ENCODE assay signal across 8 cellular contexts in the genomic region with DNA sequence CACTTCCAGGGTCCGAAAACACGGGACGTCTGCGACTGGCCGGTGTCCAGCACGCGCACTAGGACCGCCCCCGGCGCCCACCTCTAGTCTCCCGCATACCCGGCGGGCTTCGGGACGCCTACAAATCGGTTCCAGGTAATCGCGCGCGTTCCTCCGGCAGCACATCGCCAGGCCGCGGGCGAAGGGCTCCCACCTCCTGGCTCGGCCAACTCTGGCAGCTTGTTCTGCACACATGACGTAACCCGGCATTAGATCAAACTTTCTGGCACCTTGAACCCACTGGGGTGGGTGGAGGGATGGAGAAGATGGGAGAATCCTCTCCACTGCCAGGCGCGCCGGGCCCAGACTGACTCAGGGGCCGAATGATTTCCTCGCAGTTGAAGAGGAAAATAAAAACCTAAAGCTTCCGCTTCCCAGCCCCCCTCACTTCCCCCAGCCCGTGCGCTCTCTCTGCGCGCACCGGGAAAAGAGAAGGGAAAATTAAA. TPM values are rescaled to one million over a fixed set of nuclear protein-coding genes. Genes with fewer than 3 reads are reported as not detected.
A peak's percentile ranks its signal among the peaks of the same experiment; 100 is the strongest.
DNase-seq lines count a peak whose midpoint lies in the region; ATAC-seq, FAIRE-seq and TF ChIP-seq lines count a peak whose summit lies in the region.

No MANE protein-coding gene starts in this region.

- peaks cover 67% of the 10 kb centered on the region for H3K27me3 Mint-ChIP-seq in stimulated activated memory B cell treated with anti-CD40 and anti-IgM and Interleukin-4, amounts not matched to agents 10 μg/mL and 1 μg/mL and 100 μg/mL, for 72 hours

- H3K27ac Mint-ChIP-seq in stimulated activated memory B cell treated with anti-CD40 and anti-IgM and Interleukin-4, amounts not matched to agents 10 μg/mL and 1 μg/mL and 100 μg/mL, for 72 hours, result no peak overlapping the region

- TF ChIP-seq CTCF in bronchial epithelial cell (IDR thresholded peaks at IDR 0.05; ENCODE audit: insufficient read depth, low read length, severe bottlenecking) (no peak), keratinocyte (optimal IDR thresholded peaks at IDR 0.05 in 1 of 3, IDR thresholded peaks at IDR 0.05 in 1 of 3, conservative IDR thresholded peaks at IDR 0.05 in 1 of 3; ENCODE audit: extremely low read depth in 1 of 3, insufficient read depth in 2 of 3, low read length in 3 of 3) (no peak)

- H2AFZ ChIP-seq in keratinocyte (ENCODE audit: control insufficient read depth, low read length), result peak overlapping the region; percentile 84

- ATAC-seq in stimulated activated memory B cell treated with anti-CD40 and anti-IgM and Interleukin-4, amounts not matched to agents 10 μg/mL and 1 μg/mL and 100 μg/mL, for 72 hours, result no peak

- H3K4me2 ChIP-seq in keratinocyte (ENCODE audit: control insufficient read depth, extremely low read depth, insufficient read depth, low read depth, low read length), result peak overlapping the region; percentile 81

- peaks cover 38% of the 10 kb centered on the region for H3K4me1 Mint-ChIP-seq in stimulated activated memory B cell treated with anti-CD40 and anti-IgM and Interleukin-4, amounts not matched to agents 10 μg/mL and 1 μg/mL and 100 μg/mL, for 72 hours

- peak; percentile 78 for DNase-seq in NCI-H446 treated with DMSO at 0.1 percent for 48 hours (lab: John Stamatoyannopoulos, UW)
- DNase-seq in bronchial epithelial cell (ENCODE audit: low read depth), result no peak
- DNase-seq in keratinocyte (ENCODE audit: low read depth, low spot score), result no peak
- DNase-seq in activated gamma-delta T cell (lab: John Stamatoyannopoulos, UW), result no peak
- DNase-seq in stimulated activated CD4-positive, alpha-beta T cell treated with anti-CD3 and anti-CD28 coated beads, Interleukin-2, amount 100 ng/mL, for 48 hours, result no peak
- no peak for DNase-seq in pons (ENCODE audit: low spot score)

- H3K9me1 ChIP-seq in keratinocyte (ENCODE audit: control insufficient read depth, extremely low read depth, insufficient read depth, low read length), result no peaks in the 10 kb centered on the region

- H3K27me3 ChIP-seq in bronchial epithelial cell (ENCODE audit: control insufficient read depth, insufficient read depth, low read length) (no peaks in the 10 kb centered on the region), keratinocyte (ENCODE audit: control insufficient read depth, extremely low read depth, insufficient read depth, low read length) (no peaks in the 10 kb centered on the region)

- H3K4me3 Mint-ChIP-seq in stimulated activated memory B cell treated with anti-CD40 and anti-IgM and Interleukin-4, amounts not matched to agents 10 μg/mL and 1 μg/mL and 100 μg/mL, for 72 hours, result peak overlapping the region; percentile 57

- H3K9me3 ChIP-seq in keratinocyte (ENCODE audit: control insufficient read depth, low read depth, low read length), result no peaks in the 10 kb centered on the region

- dilution Hi-C loops in keratinocyte (cut with MboI; ENCODE audit: extremely low pct_ligation_motif_present, low sequenced_read_pairs), result no loop called here

- no peaks in the 10 kb centered on the region for H3K36me3 Mint-ChIP-seq in stimulated activated memory B cell treated with anti-CD40 and anti-IgM and Interleukin-4, amounts not matched to agents 10 μg/mL and 1 μg/mL and 100 μg/mL, for 72 hours

- H3K9me3 Mint-ChIP-seq in stimulated activated memory B cell treated with anti-CD40 and anti-IgM and Interleukin-4, amounts not matched to agents 10 μg/mL and 1 μg/mL and 100 μg/mL, for 72 hours, result no peaks in the 10 kb centered on the region

- H3K4me3 ChIP-seq in GM08714 (ENCODE audit: low read length), result peak overlapping the region; percentile 68
- H3K4me3 ChIP-seq in bronchial epithelial cell (ENCODE audit: low read depth, low read length), result peak overlapping the region; percentile 86
- H3K4me3 ChIP-seq in keratinocyte (ENCODE audit: control insufficient read depth in 2 of 3, extremely low read depth in 1 of 3, insufficient read depth in 2 of 3, low read depth in 1 of 3, low read length in 3 of 3), result peak overlapping the region; percentile 65 to 91 (median 82)

- H4K20me1 ChIP-seq in keratinocyte (ENCODE audit: control insufficient read depth, extremely low read depth, insufficient read depth, low read length), result no peaks in the 10 kb centered on the region

- no peak for FAIRE-seq in bronchial epithelial cell (lab: Jason Lieb, UNC)
- no peak for FAIRE-seq in keratinocyte (lab: Jason Lieb, UNC)

- H3K9ac ChIP-seq in keratinocyte (ENCODE audit: control insufficient read depth, extremely low read depth, insufficient read depth, low read length), result peak overlapping the region; percentile 92

- peaks cover 12% of the 10 kb centered on the region for H3K4me1 ChIP-seq in keratinocyte (ENCODE audit: control insufficient read depth, extremely low read depth, insufficient read depth, low read length)

- no peaks in the 10 kb centered on the region for H3K36me3 ChIP-seq in bronchial epithelial cell (ENCODE audit: control insufficient read depth, insufficient read depth, low read length)
- no peaks in the 10 kb centered on the region for H3K36me3 ChIP-seq in keratinocyte (ENCODE audit: control insufficient read depth in 2 of 2, extremely low read depth in 1 of 2, insufficient read depth in 2 of 2, low read length in 2 of 2)

- H3K27ac ChIP-seq in keratinocyte (ENCODE audit: control insufficient read depth, insufficient read depth, low read length), result peak overlapping the region; percentile 88

- peaks cover 62% of the 10 kb centered on the region for H3K79me2 ChIP-seq in keratinocyte (ENCODE audit: control insufficient read depth, insufficient read depth, low read length)

RNA-seq across cellular contexts. Expression of a gene that starts 1.2 kb away (rescaled TPM):
- total RNA-seq in bronchial epithelial cell, result 3.9 and 5.9 TPM in 2 replicates
- polyA plus RNA-seq in keratinocyte, result 2.8 to 5.9 TPM (median 4.8 TPM) in 3 replicates
- polyA plus RNA-seq in keratinocyte (2011; ENCODE audit: low read depth), result 35.3 TPM
- polyA plus RNA-seq in keratinocyte (2011; cell fraction: cytosol; rRNA removed), result 1.9 and 3.9 TPM in 2 replicates
- polyA plus RNA-seq in keratinocyte (2011; cell fraction: nucleus; rRNA removed), result 13.1 and 14.5 TPM in 2 replicates
- 5.9 and 13.0 TPM in 2 replicates for polyA plus RNA-seq in keratinocyte (2012; ENCODE audit: low replicate concordance)
- polyA minus RNA-seq in keratinocyte, result 6.8 to 19.9 TPM (median 13.7 TPM) in 3 replicates
- 2.7 TPM for polyA minus RNA-seq in keratinocyte (2011; cell fraction: cytosol; rRNA and poly(A)+ RNA removed)
- polyA minus RNA-seq in keratinocyte (2011; cell fraction: nucleus; rRNA and poly(A)+ RNA removed), result 12.5 and 23.9 TPM in 2 replicates
